ENCODE assay signal across 11 cellular contexts in genomic region chr6:156955494-156956183, GRCh38.
A peak's percentile ranks its signal among the peaks of the same experiment; 100 is the strongest.
DNase-seq lines count a peak whose midpoint lies in the region; ATAC-seq and TF ChIP-seq lines count a peak whose summit lies in the region.
"Had no signal": no experiment of that assay in that cellular context is flagged by ENCODE, and none has a peak within 500 bp of the region (broad histone marks: within the 10 kb centered on the region; RNA-seq: fewer than 3 reads in every experiment).

No MANE protein-coding gene starts in this region.

- no peak overlapping the region for H4K8ac ChIP-seq in trophoblast cell (ENCODE audit: low read depth, low read length)

- no peaks in the 10 kb centered on the region for H3K9me3 Mint-ChIP-seq in activated CD4-positive, alpha-beta memory T cell treated with anti-CD3 and anti-CD28 coated beads, Interleukin-2, amount 10 ng/mL, durations not matched to agents 7 days and 5 days

- 0 out of 22 replicates have a peak, but pooled peaks cover 0 to 6% (median 0%) of the 10 kb centered on the region in 11 experiments for H3K9me3 ChIP-seq in BLaER1 treated with 17β-estradiol and CSF1 and Interleukin-3, amounts not matched to agents 10 nM and 100 nM (replicated peaks in 1 of 11)
- H3K9me3 ChIP-seq in heart right ventricle (no peaks in the 10 kb centered on the region), trophoblast cell (ENCODE audit: insufficient read depth, low read depth, low read length) (no peaks in the 10 kb centered on the region)

- no peak overlapping the region for H2BK120ac ChIP-seq in trophoblast cell (ENCODE audit: insufficient read depth, low read length, poor library complexity)

- no peak overlapping the region for H4K91ac ChIP-seq in trophoblast cell (ENCODE audit: low read depth, low read length)

- DNase-seq in astrocyte of the hippocampus (ENCODE audit: low read depth, low spot score) = peak; percentile 39
- peak; percentile 56 to 78 for DNase-seq in heart right ventricle
- no peak for DNase-seq in trophoblast cell
- DNase-seq in activated CD4-positive, alpha-beta memory T cell treated with anti-CD3 and anti-CD28 coated beads, Interleukin-2, amount 10 ng/mL, durations not matched to agents 7 days and 5 days = no peak
- DNase-seq: NCI-H1092 treated with DMSO at 0.1 percent for 48 hours, T-helper 2 cell had no signal

- H2BK12ac ChIP-seq in trophoblast cell (ENCODE audit: low read length) = no peak overlapping the region

- peaks cover 40 to 97% (median 87%) of the 10 kb centered on the region in 11 experiments for H4K20me1 ChIP-seq in BLaER1 treated with 17β-estradiol and CSF1 and Interleukin-3, amounts not matched to agents 10 nM and 100 nM

- no peak overlapping the region for H3K27ac Mint-ChIP-seq in activated CD4-positive, alpha-beta memory T cell treated with anti-CD3 and anti-CD28 coated beads, Interleukin-2, amount 10 ng/mL, durations not matched to agents 7 days and 5 days

- no peak overlapping the region; a peak in 1 of 22 replicates for H3K9ac ChIP-seq in BLaER1 treated with 17β-estradiol and CSF1 and Interleukin-3, amounts not matched to agents 10 nM and 100 nM
- no peak overlapping the region for H3K9ac ChIP-seq in trophoblast cell (ENCODE audit: low read length)

- peak overlapping the region; percentile 50 for H3K18ac ChIP-seq in trophoblast cell (ENCODE audit: low read length)

- peaks cover 4% of the 10 kb centered on the region for H3K79me2 ChIP-seq in trophoblast cell (ENCODE audit: control insufficient read depth, insufficient read depth, low read length, poor library complexity)

- no peak overlapping the region for H3K4me3 ChIP-seq in BLaER1 treated with 17β-estradiol and CSF1 and Interleukin-3, amounts not matched to agents 10 nM and 100 nM
- H3K4me3 ChIP-seq in heart right ventricle = no peak overlapping the region
- no peak overlapping the region for H3K4me3 ChIP-seq in trophoblast cell (ENCODE audit: low read depth, low read length)
- H3K4me3 ChIP-seq: coronary artery had no signal

- 40 to 45% methylated on average over 6 of the region's 6 CpGs for WGBS in heart right ventricle, 2 donors
- no CpG with 5 or more reads among the region's 6 CpGs for WGBS in trophoblast cell (ENCODE audit: extremely low coverage, insufficient coverage, insufficient read length)

- H3K36me3 Mint-ChIP-seq in activated CD4-positive, alpha-beta memory T cell treated with anti-CD3 and anti-CD28 coated beads, Interleukin-2, amount 10 ng/mL, durations not matched to agents 7 days and 5 days (ENCODE audit: low read depth) = no peaks in the 10 kb centered on the region

- intact Hi-C loops in heart right ventricle (cut with DNase I) = loop anchor here in 6 of 10 donors (5.0 to 10.0 kb wide), 5 partner anchors 62 to 393 kb away; no protein-coding TSS in a partner anchor

- H3K4ac ChIP-seq in trophoblast cell (ENCODE audit: low read depth, low read length) = peak overlapping the region; percentile 40

- peak overlapping the region; percentile 59 for H4K12ac ChIP-seq in trophoblast cell (ENCODE audit: low read depth, low read length)

- peaks cover 46% of the 10 kb centered on the region for H3K4me1 Mint-ChIP-seq in activated CD4-positive, alpha-beta memory T cell treated with anti-CD3 and anti-CD28 coated beads, Interleukin-2, amount 10 ng/mL, durations not matched to agents 7 days and 5 days

- H2AK5ac ChIP-seq in trophoblast cell (ENCODE audit: low read length) = no peak overlapping the region

- H3K4me2 ChIP-seq in BLaER1 treated with 17β-estradiol and CSF1 and Interleukin-3, amounts not matched to agents 10 nM and 100 nM = peak overlapping the region in 10 of 11 experiments; percentile 15 to 91 (median 46); a peak in 17 of 22 replicates
- no peak overlapping the region for H3K4me2 ChIP-seq in trophoblast cell (ENCODE audit: low read length)

- no peaks in the 10 kb centered on the region for H3K79me1 ChIP-seq in trophoblast cell (ENCODE audit: low read length)

- no peak overlapping the region for H2AFZ ChIP-seq in trophoblast cell (ENCODE audit: insufficient read depth, low read length, poor library complexity)

- H3K23ac ChIP-seq in trophoblast cell (ENCODE audit: low read length) = no peak overlapping the region

- ATAC-seq in heart right ventricle = peak; percentile 70 to 92 (median 86)
- ATAC-seq in SK-N-SH treated with all-trans-retinoic acid at 6 μM for 48 hours = no peak
- ATAC-seq in HG02623 (IDR thresholded peaks at IDR 0.05; ENCODE audit: unreplicated experiment) = no peak
- ATAC-seq in HG03565 (IDR thresholded peaks at IDR 0.05; ENCODE audit: unreplicated experiment) = no peak

- CTCF ChIA-PET in activated CD4-positive, alpha-beta memory T cell treated with anti-CD3 and anti-CD28 coated beads, Interleukin-2, amount 10 ng/mL, durations not matched to agents 7 days and 5 days (lab: Charles Lee) = interaction anchor here (1.5 kb wide), 1 partner anchor 9 kb away, joined by 4 read pairs; no protein-coding TSS in a partner anchor

- TF ChIP-seq CTCF in heart right ventricle (IDR thresholded peaks at IDR 0.05) = no peak

- POLR2A ChIA-PET in activated CD4-positive, alpha-beta memory T cell treated with anti-CD3 and anti-CD28 coated beads, Interleukin-2, amount 10 ng/mL, durations not matched to agents 7 days and 5 days (lab: Charles Lee) = no interaction called here

- H3K4me3 Mint-ChIP-seq in activated CD4-positive, alpha-beta memory T cell treated with anti-CD3 and anti-CD28 coated beads, Interleukin-2, amount 10 ng/mL, durations not matched to agents 7 days and 5 days = no peak overlapping the region

- peak overlapping the region in 3 of 11 experiments; percentile 1 to 16 (median 15); a peak in 2 of 22 replicates for H3K27ac ChIP-seq in BLaER1 treated with 17β-estradiol and CSF1 and Interleukin-3, amounts not matched to agents 10 nM and 100 nM
- H3K27ac ChIP-seq in heart right ventricle = peak overlapping the region; percentile 26 to 82 (median 69)
- H3K27ac ChIP-seq in trophoblast cell (ENCODE audit: low read depth, low read length) = no peak overlapping the region

- H2BK5ac ChIP-seq in trophoblast cell (ENCODE audit: low read depth, low read length, poor library complexity) = no peak overlapping the region

- H3K27me3 Mint-ChIP-seq in activated CD4-positive, alpha-beta memory T cell treated with anti-CD3 and anti-CD28 coated beads, Interleukin-2, amount 10 ng/mL, durations not matched to agents 7 days and 5 days = no peaks in the 10 kb centered on the region

- H3K27me3 ChIP-seq in BLaER1 treated with 17β-estradiol and CSF1 and Interleukin-3, amounts not matched to agents 10 nM and 100 nM = no peaks in the 10 kb centered on the region
- no peaks in the 10 kb centered on the region for H3K27me3 ChIP-seq in heart right ventricle
- no peaks in the 10 kb centered on the region for H3K27me3 ChIP-seq in trophoblast cell (ENCODE audit: insufficient read depth, low read length)

- no peak overlapping the region for H3K14ac ChIP-seq in trophoblast cell (ENCODE audit: low read length)

- H3K36me3 ChIP-seq in BLaER1 treated with 17β-estradiol and CSF1 and Interleukin-3, amounts not matched to agents 10 nM and 100 nM = peaks cover 0 to 35% (median 13%) of the 10 kb centered on the region in 11 experiments; a peak in 10 of 22 replicates
- H3K36me3 ChIP-seq in heart right ventricle (no peaks in the 10 kb centered on the region), trophoblast cell (ENCODE audit: control insufficient read depth in 1 of 2, insufficient read depth in 2 of 2, low read length in 2 of 2) (no peaks in the 10 kb centered on the region)

- H3K4me1 ChIP-seq in BLaER1 treated with 17β-estradiol and CSF1 and Interleukin-3, amounts not matched to agents 10 nM and 100 nM = peaks cover 39 to 55% (median 45%) of the 10 kb centered on the region in 10 experiments
- peaks cover 15 to 77% (median 69%) of the 10 kb centered on the region in 9 donors for H3K4me1 ChIP-seq in heart right ventricle
- H3K4me1 ChIP-seq in trophoblast cell (ENCODE audit: control insufficient read depth in 1 of 2, insufficient read depth in 2 of 2, low read length in 2 of 2) = peaks cover 3% of the 10 kb centered on the region in 2 experiments

TF ChIP-seq in SK-N-SH treated with all-trans-retinoic acid at 6 μM for 48 hours, 23 proteins besides CTCF, POLR2A, EP300 and RAD21:
- TF ChIP-seq, protein P1, sequence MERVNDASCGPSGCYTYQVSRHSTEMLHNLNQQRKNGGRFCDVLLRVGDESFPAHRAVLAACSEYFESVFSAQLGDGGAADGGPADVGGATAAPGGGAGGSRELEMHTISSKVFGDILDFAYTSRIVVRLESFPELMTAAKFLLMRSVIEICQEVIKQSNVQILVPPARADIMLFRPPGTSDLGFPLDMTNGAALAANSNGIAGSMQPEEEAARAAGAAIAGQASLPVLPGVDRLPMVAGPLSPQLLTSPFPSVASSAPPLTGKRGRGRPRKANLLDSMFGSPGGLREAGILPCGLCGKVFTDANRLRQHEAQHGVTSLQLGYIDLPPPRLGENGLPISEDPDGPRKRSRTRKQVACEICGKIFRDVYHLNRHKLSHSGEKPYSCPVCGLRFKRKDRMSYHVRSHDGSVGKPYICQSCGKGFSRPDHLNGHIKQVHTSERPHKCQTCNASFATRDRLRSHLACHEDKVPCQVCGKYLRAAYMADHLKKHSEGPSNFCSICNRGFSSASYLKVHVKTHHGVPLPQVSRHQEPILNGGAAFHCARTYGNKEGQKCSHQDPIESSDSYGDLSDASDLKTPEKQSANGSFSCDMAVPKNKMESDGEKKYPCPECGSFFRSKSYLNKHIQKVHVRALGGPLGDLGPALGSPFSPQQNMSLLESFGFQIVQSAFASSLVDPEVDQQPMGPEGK (CRISPR knock-in tag; IDR thresholded peaks at IDR 0.05; ENCODE audit: borderline replicate concordance) = no peak

Comparison
In these comparisons a context has a peak if more than half of its experiments do, and no peak if none do; other contexts are left out.
1. DNase-seq: peak in astrocyte of the hippocampus (single experiment) and heart right ventricle (2 of 2); none in trophoblast cell (0 of 2) and activated CD4-positive, alpha-beta memory T cell treated with anti-CD3 and anti-CD28 coated beads, Interleukin-2, amount 10 ng/mL, durations not matched to agents 7 days and 5 days (single experiment).
2. ATAC-seq: peak in heart right ventricle (8 of 8); none in SK-N-SH treated with all-trans-retinoic acid at 6 μM for 48 hours (single experiment), HG02623 (single experiment) and HG03565 (single experiment).